17 cellular contexts compared by ENCODE assay signal in the genomic region with DNA sequence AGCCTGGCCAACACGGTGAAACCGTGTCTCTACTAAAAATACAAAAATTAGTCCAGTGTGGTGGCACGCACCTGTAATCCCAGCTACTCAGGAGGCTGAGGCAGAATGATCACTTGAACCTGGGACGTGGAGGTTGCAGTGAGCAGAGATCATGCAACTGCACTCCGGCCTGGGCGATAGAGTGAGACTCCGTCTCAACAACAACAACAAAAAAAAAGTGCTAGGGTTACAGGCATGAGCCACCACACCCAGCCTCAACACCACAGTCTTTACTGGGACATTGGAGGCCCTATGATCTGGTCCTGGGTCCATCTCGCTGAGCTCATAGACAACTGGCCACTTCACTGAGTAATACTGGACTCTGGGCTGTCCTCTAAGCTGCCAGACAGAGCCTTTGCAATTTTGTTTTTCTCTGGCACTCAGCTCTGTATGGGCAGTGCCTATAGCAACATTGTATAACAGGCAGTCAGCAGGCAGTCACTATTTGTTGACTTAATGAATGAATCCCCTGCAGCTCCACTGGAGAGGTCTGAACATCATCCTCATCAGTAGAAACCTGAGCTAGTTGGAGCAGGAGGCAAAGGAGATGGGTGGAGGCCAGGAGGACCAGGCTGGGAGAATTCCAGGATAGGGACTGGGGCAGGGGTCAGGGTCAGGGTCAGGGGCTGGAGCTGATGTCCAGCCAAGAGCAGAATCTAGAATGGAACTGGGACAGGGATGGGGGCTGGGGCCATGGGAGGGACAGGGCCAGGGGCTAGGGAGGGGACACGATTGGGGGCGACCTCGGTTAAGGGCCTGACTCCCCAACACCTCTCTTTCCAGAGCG. TPM values are rescaled to one million over a fixed set of nuclear protein-coding genes. Genes with fewer than 3 reads are reported as not detected.
A peak's percentile ranks its signal among the peaks of the same experiment; 100 is the strongest.
DNase-seq lines count a peak whose midpoint lies in the region; ATAC-seq and TF ChIP-seq lines count a peak whose summit lies in the region.
"Had no signal": no experiment of that assay in that cellular context is flagged by ENCODE, and none has a peak within 500 bp of the region (broad histone marks: within the 10 kb centered on the region; RNA-seq: fewer than 3 reads in every experiment).

No MANE protein-coding gene starts in this region.

- CTCF ChIA-PET in PC-3 (lab: Charles Lee), result interaction anchor here (0.6 kb wide), 1 partner anchor 34 kb away, joined by 4 read pairs; no protein-coding TSS in a partner anchor
- CTCF ChIA-PET in GM10248 (lab: Yijun Ruan, JAX), result interaction anchor here (0.7 to 1.8 kb wide), 13 partner anchors 8 to 616 kb away, joined by 3 to 14 read pairs (median 3); a partner anchor contains a TSS

- POLR2A ChIA-PET in PC-3 (lab: Charles Lee; ENCODE audit: unreplicated experiment) (interaction anchor here (0.6 kb wide), 1 partner anchor 9 kb away, joined by 6 read pairs; a partner anchor contains a TSS), GM10248 (lab: Yijun Ruan, JAX) (no interaction called here)

- H3K36me3 ChIP-seq in PC-3 (ENCODE audit: low read depth, low read length), result no peaks in the 10 kb centered on the region
- H3K36me3 ChIP-seq: SJSA1 had no signal

- no peaks in the 10 kb centered on the region for H3F3A ChIP-seq in PC-3 (ENCODE audit: low read length, unreplicated experiment)

- TF ChIP-seq CTCF in PC-3 (conservative IDR thresholded peaks at IDR 0.05; ENCODE audit: low read depth, low read length), result no peak
- no peak for TF ChIP-seq CTCF in GM10248 (IDR thresholded peaks at IDR 0.05; ENCODE audit: control extremely low read depth, extremely low read depth, low read depth, missing control alignments)

- no peaks in the 10 kb centered on the region for H3K27me3 Mint-ChIP-seq in stimulated activated naive CD8-positive, alpha-beta T cell treated with anti-CD3 and anti-CD28 coated beads, Interleukin-15, amount 100 ng/mL, for 72 hours
- H3K27me3 Mint-ChIP-seq: naive thymus-derived CD4-positive, alpha-beta T cell had no signal

- no peak overlapping the region for H2AFZ ChIP-seq in PC-3 (ENCODE audit: low read length)

- no peaks in the 10 kb centered on the region for H3K9me3 ChIP-seq in PC-3 (ENCODE audit: low read length)
- H3K9me3 ChIP-seq: SJSA1 had no signal

- no peak for DNase-seq in stimulated activated naive CD8-positive, alpha-beta T cell treated with anti-CD3 and anti-CD28 coated beads, Interleukin-15, amount 100 ng/mL, for 72 hours
- no peak for DNase-seq in stimulated activated naive CD8-positive, alpha-beta T cell treated with anti-CD3 and anti-CD28 coated beads, Interleukin-15, Interleukin-2, amounts not matched to agents 100 U/mL and 50 U/mL, for 24 hours
- DNase-seq in PC-3 (peak; percentile 62), hepatic stellate cell (ENCODE audit: low spot score) (peak; percentile 65), NCI-H446 (lab: John Stamatoyannopoulos, UW) (no peak), NCI-H1694 treated with DMSO at 0.1 percent for 48 hours (lab: John Stamatoyannopoulos, UW) (no peak), GM10248 (ENCODE audit: extremely low spot score) (no peak)
- DNase-seq: activated CD4-positive, alpha-beta T cell treated with anti-CD3 and anti-CD28 coated beads for 1 hour; mammary epithelial cell; NCI-H2081 treated with DMSO at 0.1 percent for 48 hours; stimulated activated CD4-positive, alpha-beta T cell treated with anti-CD3 and anti-CD28 coated beads, Interleukin-15, amount 100 ng/mL, for 24 hours had no signal

- peak; percentile 15 for ATAC-seq in stimulated activated naive CD8-positive, alpha-beta T cell treated with anti-CD3 and anti-CD28 coated beads, Interleukin-15, amount 100 ng/mL, for 72 hours
- ATAC-seq in stimulated activated naive CD8-positive, alpha-beta T cell treated with anti-CD3 and anti-CD28 coated beads, Interleukin-15, Interleukin-2, amounts not matched to agents 100 U/mL and 50 U/mL, for 24 hours, result no peak
- ATAC-seq in PC-3 (peak; percentile 81), GM21423 (IDR thresholded peaks at IDR 0.05; ENCODE audit: unreplicated experiment) (no peak)

- intact Hi-C loops in PC-3 (cut with micrococcal nuclease), result no loop called here

- no peaks in the 10 kb centered on the region for H3K27me3 ChIP-seq in PC-3 (ENCODE audit: low read length)
- H3K27me3 ChIP-seq: SJSA1 had no signal

- H3K27ac Mint-ChIP-seq in stimulated activated naive CD8-positive, alpha-beta T cell treated with anti-CD3 and anti-CD28 coated beads, Interleukin-15, amount 100 ng/mL, for 72 hours, result peak overlapping the region in 1 of 2 donors; percentile 44

- no TSS peak for BruUV-seq in PC-3 (replicated peaks; lab: Mats Ljungman, UMichigan)

- peaks cover 2% of the 10 kb centered on the region for H3K79me2 ChIP-seq in PC-3 (ENCODE audit: low read length)

- H3K4me1 Mint-ChIP-seq in stimulated activated naive CD8-positive, alpha-beta T cell treated with anti-CD3 and anti-CD28 coated beads, Interleukin-15, amount 100 ng/mL, for 72 hours, result peaks cover 18% of the 10 kb centered on the region

- no peaks in the 10 kb centered on the region for H3K9me2 ChIP-seq in PC-3 (replicated peaks; ENCODE audit: low read length)

- H3K4me2 ChIP-seq in PC-3 (ENCODE audit: low read length), result no peak overlapping the region

- peaks cover 5% of the 10 kb centered on the region for H3K4me1 ChIP-seq in PC-3 (ENCODE audit: insufficient read depth, low read length)
- H3K4me1 ChIP-seq: SJSA1 had no signal

- H3K9me3 Mint-ChIP-seq in stimulated activated naive CD8-positive, alpha-beta T cell treated with anti-CD3 and anti-CD28 coated beads, Interleukin-15, amount 100 ng/mL, for 72 hours, result no peaks in the 10 kb centered on the region

- H3K27ac ChIP-seq in PC-3 (ENCODE audit: low read length), result no peak overlapping the region
- H3K27ac ChIP-seq: epithelial cell of prostate, SJSA1 had no signal

- H3K9ac ChIP-seq in PC-3 (ENCODE audit: low read length), result no peak overlapping the region

- H4K20me1 ChIP-seq in PC-3 (ENCODE audit: low read length), result no peaks in the 10 kb centered on the region

- no peak overlapping the region for H3K4me3 Mint-ChIP-seq in stimulated activated naive CD8-positive, alpha-beta T cell treated with anti-CD3 and anti-CD28 coated beads, Interleukin-15, amount 100 ng/mL, for 72 hours

- no peak overlapping the region for H3K4me3 ChIP-seq in PC-3 (ENCODE audit: low read length)
- H3K4me3 ChIP-seq: SJSA1 had no signal

RNA-seq across cellular contexts. Expression of a gene that starts 8.1 kb away (rescaled TPM):
- 7.3 and 11.9 TPM in 2 replicates for total RNA-seq in PC-3 (2014; rRNA removed)

RNA-seq across cellular contexts. Expression of a gene that starts 8.7 kb away (rescaled TPM):
- 18.3 and 23.2 TPM in 2 replicates for total RNA-seq in PC-3 (2014; rRNA removed)

RNA-seq across cellular contexts. Expression of a gene that starts 25.9 kb away (rescaled TPM):
- total RNA-seq in PC-3 (2014; rRNA removed), result 0.75 and 1.1 TPM in 2 replicates
- total RNA-seq: SJSA1 had no signal

RNA-seq across cellular contexts. Expression of a gene that starts 58.5 kb away (rescaled TPM):
- total RNA-seq in PC-3 (2014; rRNA removed), result not detected in 2 replicates
- total RNA-seq: H4; naive thymus-derived CD4-positive, alpha-beta T cell; renal cortical epithelial cell had no signal

Comparison
In these comparisons a context has a peak if more than half of its experiments do, and no peak if none do; other contexts are left out.
1. ATAC-seq: peak in stimulated activated naive CD8-positive, alpha-beta T cell treated with anti-CD3 and anti-CD28 coated beads, Interleukin-15, amount 100 ng/mL, for 72 hours (single experiment) and PC-3 (single experiment); none in stimulated activated naive CD8-positive, alpha-beta T cell treated with anti-CD3 and anti-CD28 coated beads, Interleukin-15, Interleukin-2, amounts not matched to agents 100 U/mL and 50 U/mL, for 24 hours (single experiment) and GM21423 (single experiment).
2. DNase-seq: peak in PC-3 (single experiment) and hepatic stellate cell (single experiment); none in stimulated activated naive CD8-positive, alpha-beta T cell treated with anti-CD3 and anti-CD28 coated beads, Interleukin-15, amount 100 ng/mL, for 72 hours (0 of 2), stimulated activated naive CD8-positive, alpha-beta T cell treated with anti-CD3 and anti-CD28 coated beads, Interleukin-15, Interleukin-2, amounts not matched to agents 100 U/mL and 50 U/mL, for 24 hours (single experiment), NCI-H446 (0 of 2), NCI-H1694 treated with DMSO at 0.1 percent for 48 hours (single experiment) and GM10248 (single experiment).